Comparison of ENCODE assay signal across 1 cellular context in genomic region chr12:64679487-64679983, GRCh38.
A peak's percentile ranks its signal among the peaks of the same experiment; 100 is the strongest.
TF ChIP-seq lines count a peak whose summit lies in the region.

No MANE protein-coding gene starts in this region.

TF ChIP-seq in K562, 482 proteins besides CTCF, POLR2A, EP300 and RAD21 (continued from another document):
- TF ChIP-seq, protein P1, sequence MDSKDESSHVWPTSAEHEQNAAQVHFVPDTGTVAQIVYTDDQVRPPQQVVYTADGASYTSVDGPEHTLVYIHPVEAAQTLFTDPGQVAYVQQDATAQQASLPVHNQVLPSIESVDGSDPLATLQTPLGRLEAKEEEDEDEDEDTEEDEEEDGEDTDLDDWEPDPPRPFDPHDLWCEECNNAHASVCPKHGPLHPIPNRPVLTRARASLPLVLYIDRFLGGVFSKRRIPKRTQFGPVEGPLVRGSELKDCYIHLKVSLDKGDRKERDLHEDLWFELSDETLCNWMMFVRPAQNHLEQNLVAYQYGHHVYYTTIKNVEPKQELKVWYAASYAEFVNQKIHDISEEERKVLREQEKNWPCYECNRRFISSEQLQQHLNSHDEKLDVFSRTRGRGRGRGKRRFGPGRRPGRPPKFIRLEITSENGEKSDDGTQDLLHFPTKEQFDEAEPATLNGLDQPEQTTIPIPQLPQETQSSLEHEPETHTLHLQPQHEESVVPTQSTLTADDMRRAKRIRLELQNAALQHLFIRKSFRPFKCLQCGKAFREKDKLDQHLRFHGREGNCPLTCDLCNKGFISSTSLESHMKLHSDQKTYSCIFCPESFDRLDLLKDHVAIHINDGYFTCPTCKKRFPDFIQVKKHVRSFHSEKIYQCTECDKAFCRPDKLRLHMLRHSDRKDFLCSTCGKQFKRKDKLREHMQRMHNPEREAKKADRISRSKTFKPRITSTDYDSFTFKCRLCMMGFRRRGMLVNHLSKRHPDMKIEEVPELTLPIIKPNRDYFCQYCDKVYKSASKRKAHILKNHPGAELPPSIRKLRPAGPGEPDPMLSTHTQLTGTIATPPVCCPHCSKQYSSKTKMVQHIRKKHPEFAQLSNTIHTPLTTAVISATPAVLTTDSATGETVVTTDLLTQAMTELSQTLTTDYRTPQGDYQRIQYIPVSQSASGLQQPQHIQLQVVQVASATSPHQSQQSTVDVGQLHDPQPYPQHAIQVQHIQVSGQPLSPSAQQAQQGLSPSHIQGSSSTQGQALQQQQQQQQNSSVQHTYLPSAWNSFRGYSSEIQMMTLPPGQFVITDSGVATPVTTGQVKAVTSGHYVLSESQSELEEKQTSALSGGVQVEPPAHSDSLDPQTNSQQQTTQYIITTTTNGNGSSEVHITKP (IDR thresholded peaks at IDR 0.05; ENCODE audit: partially characterized antibody): peak; percentile 6
- TF ChIP-seq JUN (IDR thresholded peaks at IDR 0.05; ENCODE audit: borderline replicate concordance, low read depth, low read length) (0 out of 2 replicates have a peak, but pooled peaks have one; percentile 51), JUN (CRISPR knock-in tag; IDR thresholded peaks at IDR 0.05; ENCODE audit: borderline replicate concordance) (no peak), NFATC3 (IDR thresholded peaks at IDR 0.05) (peak; percentile 95), CEBPG (CRISPR knock-in tag; IDR thresholded peaks at IDR 0.05) (no peak), CEBPG (tag; conservative IDR thresholded peaks at IDR 0.05 in 1 of 2, IDR thresholded peaks at IDR 0.05 in 1 of 2) (peak in 1 of 2 experiments; percentile 67; a peak in 2 of 4 replicates), EP400 (IDR thresholded peaks at IDR 0.05) (peak; percentile 5; the same call in 1 of the 2 replicates), ATF7 (IDR thresholded peaks at IDR 0.05) (peak; percentile 97), HIVEP1 (CRISPR knock-in tag; IDR thresholded peaks at IDR 0.05) (no peak), JUND (IDR thresholded peaks at IDR 0.05; ENCODE audit: borderline replicate concordance, low read depth, low read length) (peak; percentile 83), JUND (tag; IDR thresholded peaks at IDR 0.05; ENCODE audit: borderline replicate concordance, low read depth, low read length) (peak; percentile 82; the same call in 1 of the 3 replicates), NCOA4 (IDR thresholded peaks at IDR 0.05; ENCODE audit: partially characterized antibody) (no peak)
